ENCODE assay signal across 8 cellular contexts in genomic region chr21:31873275-31873695, GRCh38. TPM values are rescaled to one million over a fixed set of nuclear protein-coding genes. Genes with fewer than 3 reads are reported as not detected.
DNase-seq lines count a peak whose midpoint lies in the region; FAIRE-seq and TF ChIP-seq lines count a peak whose summit lies in the region.

No MANE protein-coding gene starts in this region.

- DNase-seq in GM12892 (ENCODE audit: insufficient read length): peak; percentile 20
- peak; percentile 58 for DNase-seq in NCI-H2227 treated with DMSO at 0.1 percent for 48 hours (lab: John Stamatoyannopoulos, UW)
- peak; percentile 71 for DNase-seq in glutamatergic neuron
- no peak for DNase-seq in retinal pigment epithelial cell (ENCODE audit: low read depth)
- no peak for DNase-seq in NCI-H524 (lab: John Stamatoyannopoulos, UW)
- no peak for DNase-seq in globus pallidus (ENCODE audit: low spot score)
- DNase-seq in stimulated activated CD4-positive, alpha-beta T cell treated with anti-CD3 and anti-CD28 coated beads, Interleukin-4, amount 100 ng/mL, for 4 hours: no peak
- no peak for DNase-seq in pons (ENCODE audit: low spot score)

- H3K27ac Mint-ChIP-seq in glutamatergic neuron (ENCODE audit: unreplicated experiment): no peak overlapping the region

- peaks cover 18% of the 10 kb centered on the region for H3K27me3 Mint-ChIP-seq in glutamatergic neuron (ENCODE audit: unreplicated experiment)

- H3K4me1 Mint-ChIP-seq in glutamatergic neuron (ENCODE audit: low read depth, unreplicated experiment): peaks cover 5% of the 10 kb centered on the region

- no peak overlapping the region for H3K4me3 Mint-ChIP-seq in glutamatergic neuron (ENCODE audit: unreplicated experiment)

- H3K4me3 ChIP-seq in retinal pigment epithelial cell (ENCODE audit: low read length): peak overlapping the region; percentile 10

- H3K9me3 Mint-ChIP-seq in glutamatergic neuron (ENCODE audit: unreplicated experiment): peaks cover 8% of the 10 kb centered on the region

- no peak for TF ChIP-seq CTCF in glutamatergic neuron (IDR thresholded peaks at IDR 0.05; ENCODE audit: partially characterized antibody, unreplicated experiment)
- no peak for TF ChIP-seq CTCF in retinal pigment epithelial cell (conservative IDR thresholded peaks at IDR 0.05; ENCODE audit: low read depth, low read length)

- FAIRE-seq in GM12892 (lab: Jason Lieb, UNC): no peak

- no peaks in the 10 kb centered on the region for H3K36me3 Mint-ChIP-seq in glutamatergic neuron (ENCODE audit: unreplicated experiment)

- TF ChIP-seq POLR2A in GM12892 (IDR thresholded peaks at IDR 0.05; ENCODE audit: low read depth, low read length): no peak

RNA-seq across cellular contexts. Expression of gene HUNK, which starts 0.5 kb away (rescaled TPM):
- polyA plus RNA-seq in GM12892 (2012; ENCODE audit: missing spikeins): 0.08 TPM
- 12.2 TPM for total RNA-seq in glutamatergic neuron (ENCODE audit: unreplicated experiment)

Comparison
In these comparisons a context has a peak if more than half of its experiments do, and no peak if none do; other contexts are left out.
1. DNase-seq: peak in GM12892 (single experiment), NCI-H2227 treated with DMSO at 0.1 percent for 48 hours (single experiment) and glutamatergic neuron (single experiment); none in retinal pigment epithelial cell (single experiment), NCI-H524 (0 of 2), globus pallidus (single experiment), stimulated activated CD4-positive, alpha-beta T cell treated with anti-CD3 and anti-CD28 coated beads, Interleukin-4, amount 100 ng/mL, for 4 hours (0 of 2) and pons (single experiment).